In genomic region chr10:78664929-78665525, GRCh38 we compare ENCODE assay signal across 9 cellular contexts.
DNase-seq lines count a peak whose midpoint lies in the region; ATAC-seq and TF ChIP-seq lines count a peak whose summit lies in the region.
"Had no signal": no experiment of that assay in that cellular context is flagged by ENCODE, and none has a peak within 500 bp of the region (broad histone marks: within the 10 kb centered on the region; RNA-seq: fewer than 3 reads in every experiment).

No MANE protein-coding gene starts in this region.

- H3K27ac ChIP-seq in heart right ventricle, result no peak overlapping the region
- no peak overlapping the region for H3K27ac ChIP-seq in OCI-LY7 (ENCODE audit: low read depth, low read length, poor library complexity, severe bottlenecking)
- no peak overlapping the region for H3K27ac ChIP-seq in upper lobe of left lung

- H3K4me1 ChIP-seq in heart right ventricle (no peaks in the 10 kb centered on the region), OCI-LY7 (ENCODE audit: insufficient read depth, low read length, poor library complexity, severe bottlenecking) (peaks cover 3% of the 10 kb centered on the region), upper lobe of left lung (no peaks in the 10 kb centered on the region)

- POLR2A ChIA-PET in OCI-LY7 (lab: Charles Lee), result no interaction called here

- H3K79me2 ChIP-seq in OCI-LY7 (ENCODE audit: insufficient read depth, low read depth, low read length), result no peaks in the 10 kb centered on the region

- H3K4me3 ChIP-seq in heart right ventricle (no peak overlapping the region), OCI-LY7 (ENCODE audit: low read depth, low read length, poor library complexity, severe bottlenecking) (no peak overlapping the region), fibroblast of pulmonary artery (replicated peaks; ENCODE audit: low read depth, low read length) (no peak overlapping the region), upper lobe of left lung (no peak overlapping the region)

- intact Hi-C loops in heart right ventricle (cut with DNase I) (no loop called here), cardiac septum (cut with DNase I) (no loop called here), OCI-LY7 (cut with micrococcal nuclease; ENCODE audit: unreplicated experiment) (no loop called here)

- H3K36me3 ChIP-seq in heart right ventricle (no peaks in the 10 kb centered on the region), OCI-LY7 (ENCODE audit: insufficient read depth, low read length) (no peaks in the 10 kb centered on the region), upper lobe of left lung (no peaks in the 10 kb centered on the region)

- TF ChIP-seq CTCF in heart right ventricle (IDR thresholded peaks at IDR 0.05) (peak; percentile 21 to 59 (median 44)), OCI-LY7 (conservative IDR thresholded peaks at IDR 0.05; ENCODE audit: low read length) (peak; percentile 82), fibroblast of pulmonary artery (IDR thresholded peaks at IDR 0.05; ENCODE audit: low read length, missing control alignments) (peak; percentile 61), upper lobe of left lung (IDR thresholded peaks at IDR 0.05) (peak in 5 of 6 experiments; percentile 24 to 83 (median 61))

- no peak overlapping the region for H3K4me2 ChIP-seq in OCI-LY7 (ENCODE audit: low read length)

- no TSS peak for BruUV-seq in OCI-LY7 (replicated peaks; lab: Mats Ljungman, UMichigan)

- H3K27me3 ChIP-seq in heart right ventricle, result peaks cover 0 to 6% (median 0%) of the 10 kb centered on the region in 7 donors
- H3K27me3 ChIP-seq in upper lobe of left lung, result no peaks in the 10 kb centered on the region

- TF ChIP-seq EP300 in upper lobe of left lung (IDR thresholded peaks at IDR 0.05), result no peak

- TF ChIP-seq POLR2A in upper lobe of left lung (IDR thresholded peaks at IDR 0.05), result no peak

- no peaks in the 10 kb centered on the region for H4K20me1 ChIP-seq in OCI-LY7 (ENCODE audit: insufficient read depth, low read length)

- CTCF ChIA-PET in OCI-LY7 (lab: Charles Lee; ENCODE audit: unreplicated experiment), result interaction anchor here (0.5 kb wide), 1 partner anchor 230 kb away, joined by 4 read pairs; no protein-coding TSS in a partner anchor

- WGBS in heart right ventricle, 2 donors, result 52 to 64% methylated on average over 4 of the region's 4 CpGs
- 63 to 75% methylated on average over 4 of the region's 4 CpGs for WGBS in upper lobe of left lung, 2 donors

- peaks cover 0 to 32% (median 12%) of the 10 kb centered on the region in 11 donors for H3K9me3 ChIP-seq in heart right ventricle
- H3K9me3 ChIP-seq in OCI-LY7 (ENCODE audit: low read length), result peaks cover 18% of the 10 kb centered on the region
- H3K9me3 ChIP-seq in upper lobe of left lung, result peaks cover 0 to 11% (median 7%) of the 10 kb centered on the region in 4 donors

- H2AFZ ChIP-seq in OCI-LY7 (ENCODE audit: low read length), result no peak overlapping the region

- DNase-seq in heart right ventricle, result no peak
- DNase-seq in cardiac septum (ENCODE audit: low spot score), result no peak
- peak; percentile 37 for DNase-seq in OCI-LY7 (ENCODE audit: low spot score)
- DNase-seq in fibroblast of pulmonary artery (ENCODE audit: low read depth), result peak; percentile 66
- DNase-seq in upper lobe of left lung, result no peak
- DNase-seq in NCI-H2227 (lab: John Stamatoyannopoulos, UW; ENCODE audit: unreplicated experiment), result no peak
- DNase-seq: NCI-H187 treated with DMSO at 0.1 percent for 48 hours had no signal

- H3K9me2 ChIP-seq in OCI-LY7 (ENCODE audit: insufficient read depth, low read length), result no peaks in the 10 kb centered on the region

- ATAC-seq in heart right ventricle (no peak), upper lobe of left lung (ENCODE audit: low FRiP score in 2 of 2) (no peak), GM19395 (IDR thresholded peaks at IDR 0.05; ENCODE audit: unreplicated experiment) (no peak), HG02884 (IDR thresholded peaks at IDR 0.05; ENCODE audit: unreplicated experiment) (no peak)

Comparison
In these comparisons a context has a peak if more than half of its experiments do, and no peak if none do; other contexts are left out.
1. DNase-seq: peak in OCI-LY7 (single experiment) and fibroblast of pulmonary artery (single experiment); none in heart right ventricle (0 of 2), cardiac septum (single experiment), upper lobe of left lung (0 of 2) and NCI-H2227 (single experiment).
2. Peak in every context shown above with its lines, with median percentiles within 50 percentile points of each other: CTCF ChIP-seq.